In genomic region chr15:46312133-46312740, GRCh38 we compare ENCODE assay signal across 9 cellular contexts.
DNase-seq lines count a peak whose midpoint lies in the region; ATAC-seq and TF ChIP-seq lines count a peak whose summit lies in the region.
"Had no signal": no experiment of that assay in that cellular context is flagged by ENCODE, and none has a peak within 500 bp of the region (broad histone marks: within the 10 kb centered on the region; RNA-seq: fewer than 3 reads in every experiment).

No MANE protein-coding gene starts in this region.

- no peaks in the 10 kb centered on the region for H3K4me1 ChIP-seq in testis

- no peak overlapping the region for H3K27ac Mint-ChIP-seq in natural killer cell treated with Interleukin-12 subunit alpha and Interleukin-12 subunit beta and Interleukin-15 and Interleukin-18, amount 100 ng/mL, for 72 hours
- H3K27ac Mint-ChIP-seq: activated naive CD4-positive, alpha-beta T cell treated with anti-CD3 and anti-CD28 coated beads, Interleukin-2, amount 50 U/mL, for 24 hours had no signal

- H3K36me3 ChIP-seq in testis (ENCODE audit: low read depth, missing control alignments): no peaks in the 10 kb centered on the region

- no peak for TF ChIP-seq POLR2A in testis (IDR thresholded peaks at IDR 0.05)

- H3K4me3 Mint-ChIP-seq in natural killer cell treated with Interleukin-12 subunit alpha and Interleukin-12 subunit beta and Interleukin-15 and Interleukin-18, amount 100 ng/mL, for 72 hours: no peak overlapping the region
- H3K4me3 Mint-ChIP-seq: activated naive CD4-positive, alpha-beta T cell treated with anti-CD3 and anti-CD28 coated beads, Interleukin-2, amount 50 U/mL, for 24 hours had no signal

- TF ChIP-seq CTCF in testis (IDR thresholded peaks at IDR 0.05): peak; percentile 43 to 69 (median 68)

- no peaks in the 10 kb centered on the region for H3K9me3 ChIP-seq in testis

- no peak overlapping the region for H3K4me3 ChIP-seq in testis

- no peaks in the 10 kb centered on the region for H3K9me3 Mint-ChIP-seq in natural killer cell treated with Interleukin-12 subunit alpha and Interleukin-12 subunit beta and Interleukin-15 and Interleukin-18, amount 100 ng/mL, for 72 hours
- H3K9me3 Mint-ChIP-seq: activated naive CD4-positive, alpha-beta T cell treated with anti-CD3 and anti-CD28 coated beads, Interleukin-2, amount 50 U/mL, for 24 hours had no signal

- ATAC-seq in GM21381 (IDR thresholded peaks at IDR 0.05; ENCODE audit: unreplicated experiment): peak; percentile 92
- peak; percentile 53 to 61 for ATAC-seq in natural killer cell treated with Interleukin-12 subunit alpha and Interleukin-12 subunit beta and Interleukin-15 and Interleukin-18, amount 100 ng/mL, for 72 hours

- no peaks in the 10 kb centered on the region for H3K4me1 Mint-ChIP-seq in natural killer cell treated with Interleukin-12 subunit alpha and Interleukin-12 subunit beta and Interleukin-15 and Interleukin-18, amount 100 ng/mL, for 72 hours (ENCODE audit: low read depth in 2 of 2)
- H3K4me1 Mint-ChIP-seq: activated naive CD4-positive, alpha-beta T cell treated with anti-CD3 and anti-CD28 coated beads, Interleukin-2, amount 50 U/mL, for 24 hours had no signal

- H3K27me3 ChIP-seq in testis: no peaks in the 10 kb centered on the region

- no peaks in the 10 kb centered on the region for H3K27me3 Mint-ChIP-seq in natural killer cell treated with Interleukin-12 subunit alpha and Interleukin-12 subunit beta and Interleukin-15 and Interleukin-18, amount 100 ng/mL, for 72 hours
- H3K27me3 Mint-ChIP-seq: activated naive CD4-positive, alpha-beta T cell treated with anti-CD3 and anti-CD28 coated beads, Interleukin-2, amount 50 U/mL, for 24 hours had no signal

- no peak overlapping the region for H3K27ac ChIP-seq in testis

- peak; percentile 59 for DNase-seq in DMS153 (lab: John Stamatoyannopoulos, UW)
- peak; percentile 9 for DNase-seq in HS-27A (ENCODE audit: low read depth)
- peak; percentile 53 for DNase-seq in NOMO-1 treated with DMSO at 0.1 percent for 48 hours (lab: John Stamatoyannopoulos, UW; ENCODE audit: unreplicated experiment)
- peak; percentile 34 for DNase-seq in activated CD8-positive, alpha-beta memory T cell treated with anti-CD3 and anti-CD28 coated beads, Interleukin-2, amount 50 U/mL, for 4 hours
- peak; percentile 10 for DNase-seq in fibroblast of gingiva (ENCODE audit: low read depth)
- peak; percentile 65 for DNase-seq in natural killer cell treated with Interleukin-12 subunit alpha and Interleukin-12 subunit beta and Interleukin-15 and Interleukin-18, amount 100 ng/mL, for 72 hours (ENCODE audit: low spot score)
- DNase-seq in testis: peak; percentile 85

- intact Hi-C loops in testis (cut with DNase I; ENCODE audit: low total_unique reads): no loop called here

- no peaks in the 10 kb centered on the region for H3K36me3 Mint-ChIP-seq in natural killer cell treated with Interleukin-12 subunit alpha and Interleukin-12 subunit beta and Interleukin-15 and Interleukin-18, amount 100 ng/mL, for 72 hours
- H3K36me3 Mint-ChIP-seq: activated naive CD4-positive, alpha-beta T cell treated with anti-CD3 and anti-CD28 coated beads, Interleukin-2, amount 50 U/mL, for 24 hours had no signal

- 33 to 39% methylated on average over 2 of the region's 2 CpGs for WGBS in testis, 2 donors

Comparison
In these comparisons a context has a peak if more than half of its experiments do, and no peak if none do; other contexts are left out.
1. DNase-seq: peak in every context shown above with its lines; median percentile 85 in testis; 65 in natural killer cell treated with Interleukin-12 subunit alpha and Interleukin-12 subunit beta and Interleukin-15 and Interleukin-18, amount 100 ng/mL, for 72 hours; 59 in DMS153; 53 in NOMO-1 treated with DMSO at 0.1 percent for 48 hours; 34 in activated CD8-positive, alpha-beta memory T cell treated with anti-CD3 and anti-CD28 coated beads, Interleukin-2, amount 50 U/mL, for 4 hours; 10 in fibroblast of gingiva; 9 in HS-27A.